ENCODE assay signal across 7 cellular contexts in the genomic region with DNA sequence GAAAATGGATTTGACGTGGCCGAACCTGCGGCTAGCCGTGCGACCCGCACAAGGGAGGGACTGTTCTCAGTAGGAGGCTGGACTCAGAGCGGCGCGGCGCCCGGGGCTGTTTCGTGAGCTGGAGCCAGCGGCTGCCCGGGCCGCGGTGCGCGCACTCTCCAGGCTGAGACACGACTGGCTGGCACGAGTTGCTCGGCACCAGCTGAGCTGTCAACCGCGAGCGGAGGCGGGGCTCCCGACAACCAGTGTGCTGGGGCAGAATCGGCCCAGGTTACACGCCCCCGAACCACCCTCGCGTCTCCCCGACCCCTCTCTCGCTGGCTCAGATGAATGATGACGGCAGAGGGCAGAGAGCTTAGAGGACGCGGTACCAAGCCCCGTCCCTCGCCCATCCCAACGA.
DNase-seq lines count a peak whose midpoint lies in the region; ATAC-seq, FAIRE-seq and TF ChIP-seq lines count a peak whose summit lies in the region.
"Not testable (repeated sequence)": the region's sequence is repeated elsewhere in the genome, so short reads cannot be mapped to it uniquely, and the experiment has no call there.

No MANE protein-coding gene starts in this region.

- not testable (repeated sequence) for H3K4me1 ChIP-seq in pancreas

- H3K9me3 Mint-ChIP-seq in activated CD4-positive, alpha-beta T cell treated with anti-CD3 and anti-CD28 coated beads for 36 hours (ENCODE audit: low read depth); activated naive CD4-positive, alpha-beta T cell treated with anti-CD3 and anti-CD28 coated beads, Interleukin-2, amount 10 ng/mL, durations not matched to agents 7 days and 5 days; immature natural killer cell: not testable (repeated sequence)

- not testable (repeated sequence) for H3K36me3 ChIP-seq in pancreas

- POLR2A ChIA-PET in activated CD4-positive, alpha-beta T cell treated with anti-CD3 and anti-CD28 coated beads for 36 hours (lab: Charles Lee): not testable (repeated sequence)

- intact Hi-C loops in activated CD4-positive, alpha-beta T cell treated with anti-CD3 and anti-CD28 coated beads for 36 hours (cut with DNase I, micrococcal nuclease); pancreas (cut with DNase I): not testable (repeated sequence)

- 0% methylated on average over 12 to 13 of the region's 39 CpGs for WGBS in pancreas, 2 donors

- CTCF ChIA-PET in activated CD4-positive, alpha-beta T cell treated with anti-CD3 and anti-CD28 coated beads for 36 hours (lab: Charles Lee); activated naive CD4-positive, alpha-beta T cell treated with anti-CD3 and anti-CD28 coated beads, Interleukin-2, amount 10 ng/mL, durations not matched to agents 7 days and 5 days (lab: Charles Lee): not testable (repeated sequence)

- H3K27ac Mint-ChIP-seq in activated CD4-positive, alpha-beta T cell treated with anti-CD3 and anti-CD28 coated beads for 36 hours; activated naive CD4-positive, alpha-beta T cell treated with anti-CD3 and anti-CD28 coated beads, Interleukin-2, amount 10 ng/mL, durations not matched to agents 7 days and 5 days; immature natural killer cell: not testable (repeated sequence)

- DNase-seq in activated CD4-positive, alpha-beta T cell treated with anti-CD3 and anti-CD28 coated beads for 36 hours: peak; percentile 60
- DNase-seq in activated naive CD4-positive, alpha-beta T cell treated with anti-CD3 and anti-CD28 coated beads, Interleukin-2, amount 10 ng/mL, durations not matched to agents 7 days and 5 days: peak; percentile 62
- DNase-seq in coronary artery (ENCODE audit: low spot score): not testable (repeated sequence)
- peak in 2 of 3 donors; percentile 19 to 43 for DNase-seq in immature natural killer cell
- DNase-seq in pancreas: peak in 4 of 6 donors; percentile 16 to 65 (median 20)
- peak; percentile 3 for DNase-seq in stimulated activated CD8-positive, alpha-beta memory T cell treated with anti-CD3 and anti-CD28 coated beads, Interleukin-12 subunit alpha, Interleukin-12 subunit beta, amount 100 ng/mL, for 24 hours (ENCODE audit: extremely low read depth)

- H3K27ac ChIP-seq in coronary artery: peak overlapping the region in 1 of 2 donors; percentile 69
- not testable (repeated sequence) for H3K27ac ChIP-seq in pancreas

- not testable (repeated sequence) for H3K27me3 Mint-ChIP-seq in activated CD4-positive, alpha-beta T cell treated with anti-CD3 and anti-CD28 coated beads for 36 hours; activated naive CD4-positive, alpha-beta T cell treated with anti-CD3 and anti-CD28 coated beads, Interleukin-2, amount 10 ng/mL, durations not matched to agents 7 days and 5 days; immature natural killer cell (ENCODE audit: low read depth in 3 of 3)

- H3K36me3 Mint-ChIP-seq in activated CD4-positive, alpha-beta T cell treated with anti-CD3 and anti-CD28 coated beads for 36 hours (ENCODE audit: low read depth); activated naive CD4-positive, alpha-beta T cell treated with anti-CD3 and anti-CD28 coated beads, Interleukin-2, amount 10 ng/mL, durations not matched to agents 7 days and 5 days; immature natural killer cell: not testable (repeated sequence)

- ATAC-seq in HG03175 (IDR thresholded peaks at IDR 0.05; ENCODE audit: unreplicated experiment): peak; percentile 36
- peak; percentile 85 for ATAC-seq in activated CD4-positive, alpha-beta T cell treated with anti-CD3 and anti-CD28 coated beads for 36 hours
- ATAC-seq in pancreas: peak; percentile 95 to 96 (median 95)

- FAIRE-seq in pancreas (lab: Jason Lieb, UNC): not testable (repeated sequence)

- H3K27me3 ChIP-seq in pancreas: not testable (repeated sequence)

- H3K4me3 Mint-ChIP-seq in activated CD4-positive, alpha-beta T cell treated with anti-CD3 and anti-CD28 coated beads for 36 hours: peak overlapping the region; percentile 62
- H3K4me3 Mint-ChIP-seq in activated naive CD4-positive, alpha-beta T cell treated with anti-CD3 and anti-CD28 coated beads, Interleukin-2, amount 10 ng/mL, durations not matched to agents 7 days and 5 days: peak overlapping the region; percentile 74
- peak overlapping the region in 4 of 5 donors; percentile 40 to 83 (median 64) for H3K4me3 Mint-ChIP-seq in immature natural killer cell

- not testable (repeated sequence) for H3K9me3 ChIP-seq in pancreas

- H3K4me1 Mint-ChIP-seq in activated CD4-positive, alpha-beta T cell treated with anti-CD3 and anti-CD28 coated beads for 36 hours; activated naive CD4-positive, alpha-beta T cell treated with anti-CD3 and anti-CD28 coated beads, Interleukin-2, amount 10 ng/mL, durations not matched to agents 7 days and 5 days; immature natural killer cell: not testable (repeated sequence)

- TF ChIP-seq CTCF in coronary artery (IDR thresholded peaks at IDR 0.05); pancreas (IDR thresholded peaks at IDR 0.05): not testable (repeated sequence)

- peak overlapping the region; percentile 57 for H3K4me3 ChIP-seq in coronary artery
- not testable (repeated sequence) for H3K4me3 ChIP-seq in pancreas

Comparison
In these comparisons a context has a peak if more than half of its experiments do, and no peak if none do; other contexts are left out.
1. ATAC-seq: peak in every context shown above with its lines; median percentile 95 in pancreas; 85 in activated CD4-positive, alpha-beta T cell treated with anti-CD3 and anti-CD28 coated beads for 36 hours; 36 in HG03175.